In the genomic region with DNA sequence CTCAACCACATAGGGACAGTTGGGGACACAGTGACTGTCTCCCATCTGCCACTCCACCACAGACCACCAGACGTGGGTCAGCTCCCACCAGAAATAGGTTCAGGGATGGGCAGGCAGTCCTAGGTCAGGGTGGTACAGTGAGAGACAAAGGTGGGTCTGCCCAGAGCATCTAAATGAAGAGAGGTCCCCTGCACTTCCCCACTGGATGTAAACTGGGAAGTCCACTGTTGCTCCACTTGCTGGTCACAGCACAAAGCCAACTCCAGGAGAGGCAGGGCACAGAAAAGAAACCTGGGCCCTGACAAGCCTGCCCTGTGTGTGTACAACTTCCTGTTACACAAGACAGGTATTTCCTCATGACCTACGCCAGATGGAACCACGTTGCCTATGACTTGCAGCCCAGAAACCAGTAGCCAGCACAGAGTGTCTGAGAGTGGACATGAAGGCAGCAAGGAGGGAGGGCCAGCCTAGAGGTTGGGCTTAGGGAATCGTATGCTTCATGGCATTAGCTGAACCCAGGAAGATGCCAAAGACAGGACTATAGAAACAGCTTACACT, we compare ENCODE assay signal across 1 cellular context.
TF ChIP-seq lines count a peak whose summit lies in the region.

No MANE protein-coding gene starts in this region.

TF ChIP-seq in IMR-90, 13 proteins besides CTCF, POLR2A, EP300 and RAD21 (continued from another document):
- TF ChIP-seq, protein P1, sequence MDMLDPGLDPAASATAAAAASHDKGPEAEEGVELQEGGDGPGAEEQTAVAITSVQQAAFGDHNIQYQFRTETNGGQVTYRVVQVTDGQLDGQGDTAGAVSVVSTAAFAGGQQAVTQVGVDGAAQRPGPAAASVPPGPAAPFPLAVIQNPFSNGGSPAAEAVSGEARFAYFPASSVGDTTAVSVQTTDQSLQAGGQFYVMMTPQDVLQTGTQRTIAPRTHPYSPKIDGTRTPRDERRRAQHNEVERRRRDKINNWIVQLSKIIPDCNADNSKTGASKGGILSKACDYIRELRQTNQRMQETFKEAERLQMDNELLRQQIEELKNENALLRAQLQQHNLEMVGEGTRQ (IDR thresholded peaks at IDR 0.05; ENCODE audit: low read depth, low read length) = no peak
- TF ChIP-seq RFX5 (IDR thresholded peaks at IDR 0.05; ENCODE audit: low read depth, low read length) (no peak), ELK1 (IDR thresholded peaks at IDR 0.05; ENCODE audit: borderline replicate concordance, low read depth, low read length) (no peak), MAZ (IDR thresholded peaks at IDR 0.05; ENCODE audit: borderline replicate concordance, low read depth, low read length) (no peak)
